In genomic region chr17:81939218-81939617, GRCh38 we compare ENCODE assay signal across 2 cellular contexts.
TF ChIP-seq lines count a peak whose summit lies in the region.

No MANE protein-coding gene starts in this region.

TF ChIP-seq in HepG2, 621 proteins besides CTCF, POLR2A, EP300 and RAD21:
- TF ChIP-seq GABPB1 (CRISPR knock-in tag; IDR thresholded peaks at IDR 0.05) (peak; percentile 8; the same call in 1 of the 2 replicates), STAG1 (CRISPR knock-in tag; IDR thresholded peaks at IDR 0.05) (peak; percentile 19; the same call in 1 of the 2 replicates), SYNCRIP (IDR thresholded peaks at IDR 0.05; ENCODE audit: insufficient read depth, low read depth, low read length) (no peak), EED (CRISPR knock-in tag; IDR thresholded peaks at IDR 0.05) (0 out of 2 replicates have a peak, but pooled peaks have one; percentile 38)

TF ChIP-seq in WTC11, 78 proteins besides CTCF, POLR2A, EP300 and RAD21:
- TF ChIP-seq E2F5 (CRISPR knock-in tag; IDR thresholded peaks at IDR 0.05), result no peak
- TF ChIP-seq ZNF232 (CRISPR knock-in tag; IDR thresholded peaks at IDR 0.05), result no peak
- no peak for TF ChIP-seq ATF1 (CRISPR knock-in tag; IDR thresholded peaks at IDR 0.05)
- TF ChIP-seq SOX15 (CRISPR knock-in tag; IDR thresholded peaks at IDR 0.05), result no peak
- no peak for TF ChIP-seq RELA (CRISPR knock-in tag; IDR thresholded peaks at IDR 0.05; ENCODE audit: borderline replicate concordance)
- no peak for TF ChIP-seq NFYB (CRISPR knock-in tag; conservative IDR thresholded peaks at IDR 0.05; ENCODE audit: low read depth)
- TF ChIP-seq NFE2L1 (CRISPR knock-in tag; IDR thresholded peaks at IDR 0.05), result no peak
- no peak for TF ChIP-seq IRF2 (CRISPR knock-in tag; IDR thresholded peaks at IDR 0.05; ENCODE audit: borderline replicate concordance, low read depth)
- TF ChIP-seq AR (CRISPR knock-in tag; IDR thresholded peaks at IDR 0.05), result no peak
- TF ChIP-seq FOXK1 (CRISPR knock-in tag; IDR thresholded peaks at IDR 0.05), result no peak
- no peak for TF ChIP-seq CREM (CRISPR knock-in tag; IDR thresholded peaks at IDR 0.05)
- TF ChIP-seq ZNF425 (CRISPR knock-in tag; conservative IDR thresholded peaks at IDR 0.05), result no peak
